ENCODE assay signal across 18 cellular contexts in genomic region chr3:64501298-64501906, GRCh38.
DNase-seq lines count a peak whose midpoint lies in the region; FAIRE-seq and TF ChIP-seq lines count a peak whose summit lies in the region.
"Had no signal": no experiment of that assay in that cellular context is flagged by ENCODE, and none has a peak within 500 bp of the region (broad histone marks: within the 10 kb centered on the region; RNA-seq: fewer than 3 reads in every experiment).

No MANE protein-coding gene starts in this region.

- in situ Hi-C loops in KBM-7 (cut with MboI; ENCODE audit: low pct_unique_long_range_greater_than_20kb, low sequenced_read_pairs), result no loop called here

- no peaks in the 10 kb centered on the region for H3K27me3 ChIP-seq in bronchial epithelial cell (ENCODE audit: control insufficient read depth, insufficient read depth, low read length)
- H3K27me3 ChIP-seq: ascending aorta had no signal

- H3K9me3 Mint-ChIP-seq in progenitor cell of endocrine pancreas (ENCODE audit: low read depth), result peaks cover 3% of the 10 kb centered on the region
- H3K9me3 Mint-ChIP-seq: CD8-positive, alpha-beta memory T cell had no signal

- DNase-seq in NCI-H510A treated with DMSO at 0.1 percent for 48 hours (lab: John Stamatoyannopoulos, UW) (peak; percentile 63), NCI-H510A (lab: John Stamatoyannopoulos, UW) (no peak), NCI-H2029 (lab: John Stamatoyannopoulos, UW) (peak; percentile 12), bronchial epithelial cell (ENCODE audit: low read depth) (no peak), progenitor cell of endocrine pancreas (ENCODE audit: low spot score, unreplicated experiment) (no peak), retina (no peak), NCI-H526 treated with DMSO at 0.1 percent for 48 hours (lab: John Stamatoyannopoulos, UW) (no peak), KBM-7 (no peak)
- DNase-seq: CD8-positive, alpha-beta memory T cell; dorsolateral prefrontal cortex; hippocampal formation; left colon; NCI-H1930; substantia nigra had no signal

- peak overlapping the region; percentile 60 for H3K27ac Mint-ChIP-seq in progenitor cell of endocrine pancreas
- H3K27ac Mint-ChIP-seq: activated T-helper 2 cell treated with anti-CD3 and anti-CD28 coated beads, Interferon-gamma antibody, Interleukin-2, Interleukin-4, amounts not matched to agents 10 μg/mL and 5 μg/mL and 100 μg/mL, durations not matched to agents 14 hours and 24 hours and 36 hours; CD8-positive, alpha-beta memory T cell had no signal

- H3K4me3 Mint-ChIP-seq in progenitor cell of endocrine pancreas (ENCODE audit: low read depth), result no peak overlapping the region
- H3K4me3 Mint-ChIP-seq: CD8-positive, alpha-beta memory T cell had no signal

- no peaks in the 10 kb centered on the region for H3K36me3 ChIP-seq in bronchial epithelial cell (ENCODE audit: control insufficient read depth, insufficient read depth, low read length)
- H3K36me3 ChIP-seq: ascending aorta had no signal

- no peaks in the 10 kb centered on the region for H3K36me3 Mint-ChIP-seq in progenitor cell of endocrine pancreas (ENCODE audit: insufficient read depth)

- H3K4me1 Mint-ChIP-seq in progenitor cell of endocrine pancreas (ENCODE audit: low read depth), result peaks cover 18% of the 10 kb centered on the region
- H3K4me1 Mint-ChIP-seq: CD8-positive, alpha-beta memory T cell had no signal

- H3K4me3 ChIP-seq in bronchial epithelial cell (ENCODE audit: low read depth, low read length), result no peak overlapping the region
- H3K4me3 ChIP-seq: ascending aorta, dorsolateral prefrontal cortex had no signal

- TF ChIP-seq CTCF in bronchial epithelial cell (IDR thresholded peaks at IDR 0.05; ENCODE audit: insufficient read depth, low read length, severe bottlenecking), result no peak
- TF ChIP-seq CTCF in progenitor cell of endocrine pancreas (IDR thresholded peaks at IDR 0.05; ENCODE audit: unreplicated experiment), result no peak

- no peaks in the 10 kb centered on the region for H3K27me3 Mint-ChIP-seq in progenitor cell of endocrine pancreas

- peak; percentile 76 for FAIRE-seq in bronchial epithelial cell (lab: Jason Lieb, UNC)
- FAIRE-seq: A204.1, GM19239 had no signal

Comparison
In these comparisons a context has a peak if more than half of its experiments do, and no peak if none do; other contexts are left out.
1. DNase-seq: peak in NCI-H510A treated with DMSO at 0.1 percent for 48 hours (single experiment) and NCI-H2029 (single experiment); none in NCI-H510A (single experiment), bronchial epithelial cell (single experiment), progenitor cell of endocrine pancreas (single experiment), retina (single experiment), NCI-H526 treated with DMSO at 0.1 percent for 48 hours (single experiment) and KBM-7 (single experiment).